ENCODE assay signal across 12 cellular contexts in genomic region chr13:40596484-40596883, GRCh38.
DNase-seq lines count a peak whose midpoint lies in the region; ATAC-seq and TF ChIP-seq lines count a peak whose summit lies in the region.
"Had no signal": no experiment of that assay in that cellular context is flagged by ENCODE, and none has a peak within 500 bp of the region (broad histone marks: within the 10 kb centered on the region; RNA-seq: fewer than 3 reads in every experiment).

No MANE protein-coding gene starts in this region.

- no peak for TF ChIP-seq EP300 in gastroesophageal sphincter (IDR thresholded peaks at IDR 0.05)

- no peak overlapping the region for H3K4me3 ChIP-seq in CD8-positive, alpha-beta T cell (ENCODE audit: low read depth, low read length)
- H3K4me3 ChIP-seq in gastroesophageal sphincter: no peak overlapping the region

- H3K27me3 Mint-ChIP-seq in CD8-positive, alpha-beta T cell (ENCODE audit: low read depth): no peaks in the 10 kb centered on the region
- no peaks in the 10 kb centered on the region for H3K27me3 Mint-ChIP-seq in activated T-helper 1 cell treated with anti-CD3 and anti-CD28 coated beads, Interleukin-12 subunit alpha, Interleukin-12 subunit beta, Interleukin-2, Interleukin-4 antibody, amounts not matched to agents 30 ng/mL and 10 ng/mL and 1 ng/mL, durations not matched to agents 14 hours and 24 hours and 36 hours (ENCODE audit: insufficient read depth)
- H3K27me3 Mint-ChIP-seq in naive thymus-derived CD8-positive, alpha-beta T cell: no peaks in the 10 kb centered on the region

- H3K9me3 Mint-ChIP-seq in CD8-positive, alpha-beta T cell: no peaks in the 10 kb centered on the region
- no peaks in the 10 kb centered on the region for H3K9me3 Mint-ChIP-seq in activated T-helper 1 cell treated with anti-CD3 and anti-CD28 coated beads, Interleukin-12 subunit alpha, Interleukin-12 subunit beta, Interleukin-2, Interleukin-4 antibody, amounts not matched to agents 30 ng/mL and 10 ng/mL and 1 ng/mL, durations not matched to agents 14 hours and 24 hours and 36 hours
- no peaks in the 10 kb centered on the region for H3K9me3 Mint-ChIP-seq in naive thymus-derived CD8-positive, alpha-beta T cell
- H3K9me3 Mint-ChIP-seq: nephron progenitor cell had no signal

- H3K4me3 Mint-ChIP-seq in CD8-positive, alpha-beta T cell: peak overlapping the region; percentile 47
- H3K4me3 Mint-ChIP-seq in activated T-helper 1 cell treated with anti-CD3 and anti-CD28 coated beads, Interleukin-12 subunit alpha, Interleukin-12 subunit beta, Interleukin-2, Interleukin-4 antibody, amounts not matched to agents 30 ng/mL and 10 ng/mL and 1 ng/mL, durations not matched to agents 14 hours and 24 hours and 36 hours: no peak overlapping the region
- H3K4me3 Mint-ChIP-seq in naive thymus-derived CD8-positive, alpha-beta T cell: peak overlapping the region; percentile 20 to 75 (median 67)
- H3K4me3 Mint-ChIP-seq: nephron progenitor cell had no signal

- peaks cover 3% of the 10 kb centered on the region for H3K36me3 Mint-ChIP-seq in CD8-positive, alpha-beta T cell
- peaks cover 15% of the 10 kb centered on the region for H3K36me3 Mint-ChIP-seq in activated T-helper 1 cell treated with anti-CD3 and anti-CD28 coated beads, Interleukin-12 subunit alpha, Interleukin-12 subunit beta, Interleukin-2, Interleukin-4 antibody, amounts not matched to agents 30 ng/mL and 10 ng/mL and 1 ng/mL, durations not matched to agents 14 hours and 24 hours and 36 hours (ENCODE audit: low read depth)
- peaks cover 0 to 4% (median 0%) of the 10 kb centered on the region in 3 donors for H3K36me3 Mint-ChIP-seq in naive thymus-derived CD8-positive, alpha-beta T cell

- H3K4me1 ChIP-seq in CD8-positive, alpha-beta T cell (ENCODE audit: insufficient read depth, low read length): peaks cover 95% of the 10 kb centered on the region
- H3K4me1 ChIP-seq in gastroesophageal sphincter: peaks cover 21 to 95% (median 23%) of the 10 kb centered on the region in 3 donors

- no peaks in the 10 kb centered on the region for H3K36me3 ChIP-seq in CD8-positive, alpha-beta T cell (ENCODE audit: insufficient read depth, low read length)
- no peaks in the 10 kb centered on the region for H3K36me3 ChIP-seq in gastroesophageal sphincter

- no peak overlapping the region for H3K27ac ChIP-seq in CD8-positive, alpha-beta T cell (ENCODE audit: low read depth, low read length)
- peak overlapping the region in 1 of 4 donors; percentile 67 for H3K27ac ChIP-seq in gastroesophageal sphincter
- H3K27ac ChIP-seq: HL-60 had no signal

- peak; percentile 53 for ATAC-seq in CD8-positive, alpha-beta T cell
- ATAC-seq in GM18868 (IDR thresholded peaks at IDR 0.05; ENCODE audit: unreplicated experiment) (peak; percentile 34), GM21515 (IDR thresholded peaks at IDR 0.05; ENCODE audit: unreplicated experiment) (no peak), GM21576 (IDR thresholded peaks at IDR 0.05; ENCODE audit: unreplicated experiment) (no peak), gastroesophageal sphincter (no peak)
- peak; percentile 32 to 64 for ATAC-seq in naive thymus-derived CD8-positive, alpha-beta T cell

- peaks cover 96% of the 10 kb centered on the region for H3K4me1 Mint-ChIP-seq in CD8-positive, alpha-beta T cell (ENCODE audit: low read depth)
- peaks cover 76% of the 10 kb centered on the region for H3K4me1 Mint-ChIP-seq in activated T-helper 1 cell treated with anti-CD3 and anti-CD28 coated beads, Interleukin-12 subunit alpha, Interleukin-12 subunit beta, Interleukin-2, Interleukin-4 antibody, amounts not matched to agents 30 ng/mL and 10 ng/mL and 1 ng/mL, durations not matched to agents 14 hours and 24 hours and 36 hours (ENCODE audit: low read depth)
- peaks cover 48 to 97% (median 94%) of the 10 kb centered on the region in 4 donors for H3K4me1 Mint-ChIP-seq in naive thymus-derived CD8-positive, alpha-beta T cell

- WGBS in gastroesophageal sphincter (ENCODE audit: low coverage in 1 of 2), 2 donors: 61 to 72% methylated on average over 4 of the region's 4 CpGs

- no peaks in the 10 kb centered on the region for H3K27me3 ChIP-seq in CD8-positive, alpha-beta T cell (ENCODE audit: insufficient read depth, low read length)
- H3K27me3 ChIP-seq in gastroesophageal sphincter: no peaks in the 10 kb centered on the region

- no peaks in the 10 kb centered on the region for H3K9me3 ChIP-seq in CD8-positive, alpha-beta T cell (ENCODE audit: low read length)
- H3K9me3 ChIP-seq in gastroesophageal sphincter: no peaks in the 10 kb centered on the region

- intact Hi-C loops in CD8-positive, alpha-beta T cell (cut with DNase I, micrococcal nuclease): loop anchor here (2.0 to 10.0 kb wide), 2 partner anchors 16 to 912 kb away; no protein-coding TSS in a partner anchor
- intact Hi-C loops in activated T-helper 1 cell treated with anti-CD3 and anti-CD28 coated beads, Interleukin-12 subunit alpha, Interleukin-12 subunit beta, Interleukin-2, Interleukin-4 antibody, amounts not matched to agents 30 ng/mL and 10 ng/mL and 1 ng/mL, durations not matched to agents 14 hours and 24 hours and 36 hours (cut with micrococcal nuclease): no loop called here

- DNase-seq in CD8-positive, alpha-beta T cell: no peak
- no peak for DNase-seq in activated T-helper 1 cell treated with anti-CD3 and anti-CD28 coated beads, Interleukin-12 subunit alpha, Interleukin-12 subunit beta, Interleukin-2, Interleukin-4 antibody, amounts not matched to agents 30 ng/mL and 10 ng/mL and 1 ng/mL, durations not matched to agents 14 hours and 24 hours and 36 hours (ENCODE audit: low spot score)
- DNase-seq in naive thymus-derived CD8-positive, alpha-beta T cell: peak in 3 of 10 donors; percentile 12 to 34 (median 24)
- DNase-seq: HCEC 1CT, NCI-H1930, NCI-H82, nephron progenitor cell had no signal

- peak overlapping the region; percentile 69 for H3K27ac Mint-ChIP-seq in CD8-positive, alpha-beta T cell
- peak overlapping the region; percentile 32 for H3K27ac Mint-ChIP-seq in activated T-helper 1 cell treated with anti-CD3 and anti-CD28 coated beads, Interleukin-12 subunit alpha, Interleukin-12 subunit beta, Interleukin-2, Interleukin-4 antibody, amounts not matched to agents 30 ng/mL and 10 ng/mL and 1 ng/mL, durations not matched to agents 14 hours and 24 hours and 36 hours
- peak overlapping the region; percentile 53 to 93 (median 88) for H3K27ac Mint-ChIP-seq in naive thymus-derived CD8-positive, alpha-beta T cell
- H3K27ac Mint-ChIP-seq: nephron progenitor cell had no signal

- no peak for TF ChIP-seq POLR2A in gastroesophageal sphincter (IDR thresholded peaks at IDR 0.05)

- CTCF ChIA-PET in CD8-positive, alpha-beta T cell (lab: Charles Lee): no interaction called here

- POLR2A ChIA-PET in CD8-positive, alpha-beta T cell (lab: Charles Lee): interaction anchor here (0.6 kb wide), 2 partner anchors 17 to 473 kb away, joined by 3 read pairs; no protein-coding TSS in a partner anchor
- POLR2A ChIA-PET in naive thymus-derived CD8-positive, alpha-beta T cell (lab: Charles Lee): no interaction called here

- TF ChIP-seq CTCF in CD8-positive, alpha-beta T cell (IDR thresholded peaks at IDR 0.05): no peak
- no peak for TF ChIP-seq CTCF in gastroesophageal sphincter (IDR thresholded peaks at IDR 0.05)

Comparison
In these comparisons a context has a peak if more than half of its experiments do, and no peak if none do; other contexts are left out.
1. ATAC-seq: peak in CD8-positive, alpha-beta T cell (single experiment), GM18868 (single experiment) and naive thymus-derived CD8-positive, alpha-beta T cell (2 of 2); none in GM21515 (single experiment), GM21576 (single experiment) and gastroesophageal sphincter (single experiment).
2. H3K27ac Mint-ChIP-seq: peak in every context shown above with its lines; median percentile 88 in naive thymus-derived CD8-positive, alpha-beta T cell; 69 in CD8-positive, alpha-beta T cell; 32 in activated T-helper 1 cell treated with anti-CD3 and anti-CD28 coated beads, Interleukin-12 subunit alpha, Interleukin-12 subunit beta, Interleukin-2, Interleukin-4 antibody, amounts not matched to agents 30 ng/mL and 10 ng/mL and 1 ng/mL, durations not matched to agents 14 hours and 24 hours and 36 hours.